9 cellular contexts compared by ENCODE assay signal in genomic region chr6:42010185-42010872, GRCh38. TPM values are rescaled to one million over a fixed set of nuclear protein-coding genes. Genes with fewer than 3 reads are reported as not detected.
DNase-seq lines count a peak whose midpoint lies in the region; ATAC-seq, FAIRE-seq and TF ChIP-seq lines count a peak whose summit lies in the region.
"Had no signal": no experiment of that assay in that cellular context is flagged by ENCODE, and none has a peak within 500 bp of the region (broad histone marks: within the 10 kb centered on the region; RNA-seq: fewer than 3 reads in every experiment).

No MANE protein-coding gene starts in this region.

- H3K9ac ChIP-seq in kidney (ENCODE audit: low read length in 2 of 2) = no peak overlapping the region

- ATAC-seq in activated naive CD4-positive, alpha-beta T cell treated with anti-CD3 and anti-CD28 coated beads, Interleukin-2, amount 50 U/mL, for 72 hours = peak; percentile 66 to 76
- peak in 2 of 3 donors; percentile 39 to 53 for ATAC-seq in natural killer cell

- H3K27ac ChIP-seq in kidney (ENCODE audit: low read depth in 2 of 2, low read length in 2 of 2) = no peak overlapping the region

- no peaks in the 10 kb centered on the region for H3K36me3 ChIP-seq in kidney (ENCODE audit: control insufficient read depth in 1 of 2, insufficient read depth in 2 of 2, low read length in 2 of 2)

- no peak for FAIRE-seq in kidney (lab: Jason Lieb, UNC)
- FAIRE-seq: A204.1 had no signal

- peak overlapping the region; percentile 37 for H3K4me3 Mint-ChIP-seq in natural killer cell

- peaks cover 10 to 37% of the 10 kb centered on the region in 2 donors for H3K36me3 Mint-ChIP-seq in activated naive CD4-positive, alpha-beta T cell treated with anti-CD3 and anti-CD28 coated beads, Interleukin-2, amount 50 U/mL, for 72 hours
- H3K36me3 Mint-ChIP-seq in natural killer cell = no peaks in the 10 kb centered on the region

- peak in 2 of 3 experiments; percentile 16 to 49 for DNase-seq in NCI-H1417 (lab: John Stamatoyannopoulos, UW)
- DNase-seq in NCI-H1417 treated with DMSO at 0.1 percent for 48 hours (lab: John Stamatoyannopoulos, UW) = no peak
- peak; percentile 76 for DNase-seq in NCI-H146 treated with DMSO at 0.1 percent for 48 hours (lab: John Stamatoyannopoulos, UW; ENCODE audit: unreplicated experiment)
- DNase-seq in activated naive CD4-positive, alpha-beta T cell treated with anti-CD3 and anti-CD28 coated beads, Interleukin-2, amount 50 U/mL, for 72 hours (ENCODE audit: low spot score in 2 of 2) = no peak
- DNase-seq in natural killer cell = no peak
- no peak for DNase-seq in activated gamma-delta T cell treated with Interleukin-2 at 50 U/mL for 16 hours
- no peak for DNase-seq in kidney
- DNase-seq in T1000 (lab: John Stamatoyannopoulos, UW) = no peak

- TF ChIP-seq CTCF in natural killer cell (IDR thresholded peaks at IDR 0.05) = no peak
- no peak for TF ChIP-seq CTCF in kidney (IDR thresholded peaks at IDR 0.05; ENCODE audit: borderline replicate concordance, extremely low read depth, insufficient read depth)

- H3K4me1 ChIP-seq in kidney (ENCODE audit: control insufficient read depth in 1 of 2, insufficient read depth in 1 of 2, low read depth in 1 of 2, low read length in 2 of 2) = peaks cover 6 to 8% of the 10 kb centered on the region in 2 donors

- H3K9me3 Mint-ChIP-seq in activated naive CD4-positive, alpha-beta T cell treated with anti-CD3 and anti-CD28 coated beads, Interleukin-2, amount 50 U/mL, for 72 hours = peaks cover 0 to 12% of the 10 kb centered on the region in 2 donors
- no peaks in the 10 kb centered on the region for H3K9me3 Mint-ChIP-seq in natural killer cell

- H3K27me3 Mint-ChIP-seq in natural killer cell (ENCODE audit: low read depth in 2 of 2) = no peaks in the 10 kb centered on the region

- no peak overlapping the region for H3K4me3 ChIP-seq in kidney (ENCODE audit: low read length in 2 of 2)

- peaks cover 62 to 80% of the 10 kb centered on the region in 2 donors for H3K4me1 Mint-ChIP-seq in natural killer cell

- intact Hi-C loops in natural killer cell (cut with micrococcal nuclease) (loop anchor here (2.0 kb wide), 1 partner anchor 16 kb away; no protein-coding TSS in a partner anchor), kidney (cut with DNase I) (no loop called here)

- peak overlapping the region; percentile 92 to 96 for H3K27ac Mint-ChIP-seq in activated naive CD4-positive, alpha-beta T cell treated with anti-CD3 and anti-CD28 coated beads, Interleukin-2, amount 50 U/mL, for 72 hours
- peak overlapping the region; percentile 89 to 91 for H3K27ac Mint-ChIP-seq in natural killer cell

- H3K9me3 ChIP-seq in kidney (ENCODE audit: control insufficient read depth in 1 of 2, low read length in 2 of 2) = no peaks in the 10 kb centered on the region

RNA-seq across cellular contexts. Expression of gene TAF8, which starts 40.0 kb away (rescaled TPM):
- total RNA-seq in activated naive CD4-positive, alpha-beta T cell treated with anti-CD3 and anti-CD28 coated beads, Interleukin-2, amount 50 U/mL, for 72 hours = 10 to 100 TPM; 62.9 to 77.1 TPM
- total RNA-seq in natural killer cell = 10 to 100 TPM; 38.4 to 54.2 (median 47.5) TPM
- 32.0 TPM for total RNA-seq in kidney
- polyA plus RNA-seq in kidney (ENCODE audit: insufficient read depth, low read depth, low replicate concordance) = 16.3 TPM

Comparison
In these comparisons a context has a peak if more than half of its experiments do, and no peak if none do; other contexts are left out.
1. DNase-seq: peak in NCI-H1417 (2 of 3) and NCI-H146 treated with DMSO at 0.1 percent for 48 hours (single experiment); none in NCI-H1417 treated with DMSO at 0.1 percent for 48 hours (single experiment), activated naive CD4-positive, alpha-beta T cell treated with anti-CD3 and anti-CD28 coated beads, Interleukin-2, amount 50 U/mL, for 72 hours (0 of 2), natural killer cell (single experiment), activated gamma-delta T cell treated with Interleukin-2 at 50 U/mL for 16 hours (single experiment), kidney (single experiment) and T1000 (single experiment).